1 cellular context compared by ENCODE assay signal in the genomic region with DNA sequence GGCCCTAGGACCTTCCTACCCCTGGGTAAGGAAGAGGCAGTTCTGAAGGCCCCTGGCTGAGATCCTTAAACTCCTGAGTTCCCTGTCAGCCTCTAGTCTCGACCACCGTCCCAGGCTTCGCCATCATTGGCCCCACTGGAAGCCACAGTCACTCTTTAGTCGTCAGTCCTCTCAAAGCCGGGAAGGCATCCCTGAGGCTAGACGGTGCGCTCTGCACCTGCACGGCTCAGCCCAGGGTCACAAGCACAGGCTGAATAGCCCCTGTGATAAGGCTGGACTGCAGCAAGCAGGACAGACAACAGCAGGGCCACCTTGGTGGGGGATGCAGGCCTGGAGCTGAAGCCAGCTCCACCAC.
TF ChIP-seq lines count a peak whose summit lies in the region.

No MANE protein-coding gene starts in this region.

TF ChIP-seq in GM12878, 131 proteins besides CTCF, POLR2A, EP300 and RAD21:
- TF ChIP-seq TCF3 (IDR thresholded peaks at IDR 0.05; ENCODE audit: borderline replicate concordance, insufficient read depth, low read depth, low read length) (no peak), BHLHE40 (IDR thresholded peaks at IDR 0.05; ENCODE audit: borderline replicate concordance in 1 of 2, low read depth in 2 of 2, low read length in 1 of 2) (no peak), RCOR1 (conservative IDR thresholded peaks at IDR 0.05; ENCODE audit: low read depth, low read length) (no peak), NBN (IDR thresholded peaks at IDR 0.05) (no peak), POU2F2 (IDR thresholded peaks at IDR 0.05; ENCODE audit: borderline replicate concordance, low read depth, low read length) (no peak), TAF1 (IDR thresholded peaks at IDR 0.05; ENCODE audit: borderline replicate concordance, low read depth, low read length) (no peak), MYC (IDR thresholded peaks at IDR 0.05; ENCODE audit: insufficient read depth, insufficient read length, insufficient replicate concordance, low read length, severe bottlenecking) (no peak)
- TF ChIP-seq, protein P1, sequence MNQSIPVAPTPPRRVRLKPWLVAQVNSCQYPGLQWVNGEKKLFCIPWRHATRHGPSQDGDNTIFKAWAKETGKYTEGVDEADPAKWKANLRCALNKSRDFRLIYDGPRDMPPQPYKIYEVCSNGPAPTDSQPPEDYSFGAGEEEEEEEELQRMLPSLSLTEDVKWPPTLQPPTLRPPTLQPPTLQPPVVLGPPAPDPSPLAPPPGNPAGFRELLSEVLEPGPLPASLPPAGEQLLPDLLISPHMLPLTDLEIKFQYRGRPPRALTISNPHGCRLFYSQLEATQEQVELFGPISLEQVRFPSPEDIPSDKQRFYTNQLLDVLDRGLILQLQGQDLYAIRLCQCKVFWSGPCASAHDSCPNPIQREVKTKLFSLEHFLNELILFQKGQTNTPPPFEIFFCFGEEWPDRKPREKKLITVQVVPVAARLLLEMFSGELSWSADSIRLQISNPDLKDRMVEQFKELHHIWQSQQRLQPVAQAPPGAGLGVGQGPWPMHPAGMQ (IDR thresholded peaks at IDR 0.05; ENCODE audit: borderline replicate concordance), result no peak
TF ChIP-seq in GM12878: peak in this region for 0.
